ENCODE assay signal across 30 cellular contexts in the genomic region with DNA sequence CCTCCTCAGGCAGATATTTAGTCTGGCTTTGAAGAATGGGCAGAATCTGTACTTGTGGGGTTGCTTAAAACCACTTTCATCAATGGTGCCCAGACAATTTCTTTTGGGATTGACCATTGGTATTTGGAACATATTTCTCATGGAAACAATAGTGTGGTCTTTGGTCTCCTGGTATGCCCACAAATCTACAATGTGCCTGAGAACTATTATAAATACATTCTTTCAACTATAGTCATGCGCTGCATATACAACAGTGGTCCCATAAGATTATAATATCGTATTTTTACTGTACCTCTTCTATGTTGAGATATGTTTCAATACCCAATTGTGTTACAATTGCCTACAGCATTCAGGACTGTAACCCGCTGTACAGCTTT. TPM values are rescaled to one million over a fixed set of nuclear protein-coding genes. Genes with fewer than 3 reads are reported as not detected.
DNase-seq lines count a peak whose midpoint lies in the region; ATAC-seq, FAIRE-seq and TF ChIP-seq lines count a peak whose summit lies in the region.
"Had no signal": no experiment of that assay in that cellular context is flagged by ENCODE, and none has a peak within 500 bp of the region (broad histone marks: within the 10 kb centered on the region; RNA-seq: fewer than 3 reads in every experiment).

No MANE protein-coding gene starts in this region.

- no peaks in the 10 kb centered on the region for H3K36me3 ChIP-seq in GM23248 (ENCODE audit: low read depth)
- H3K36me3 ChIP-seq in astrocyte (ENCODE audit: insufficient read depth, low read length) = no peaks in the 10 kb centered on the region
- H3K36me3 ChIP-seq: HAP-1, heart right ventricle, ovary had no signal

- H3K27ac Mint-ChIP-seq in astrocyte (ENCODE audit: unreplicated experiment) = peak overlapping the region; percentile 94
- H3K27ac Mint-ChIP-seq: activated CD8-positive, alpha-beta memory T cell treated with anti-CD3 and anti-CD28 coated beads, Interleukin-2, amount 10 ng/mL, durations not matched to agents 7 days and 5 days; activated naive CD4-positive, alpha-beta T cell treated with anti-CD3 and anti-CD28 coated beads for 36 hours; activated T-cell treated with anti-CD3 and anti-CD28 coated beads, Interleukin-2, amount 50 U/mL, for 72 hours; WTC11 had no signal

- no peaks in the 10 kb centered on the region for H3K9me2 ChIP-seq in GM23248 (ENCODE audit: insufficient read depth)

- 96 to 98% methylated on average over 3 of the region's 3 CpGs for WGBS in GM23248 (ENCODE audit: low coverage in 1 of 2, low lambda C conversion rate in 2 of 2, missing lambda C conversion rate in 2 of 2), 2 experiments

- no peak overlapping the region for H3K4me2 ChIP-seq in GM23248 (ENCODE audit: unreplicated experiment)
- no peak overlapping the region for H3K4me2 ChIP-seq in astrocyte (ENCODE audit: low read length)

- no peaks in the 10 kb centered on the region for H3K36me3 Mint-ChIP-seq in astrocyte (ENCODE audit: low read depth, unreplicated experiment)
- H3K36me3 Mint-ChIP-seq: activated CD8-positive, alpha-beta memory T cell treated with anti-CD3 and anti-CD28 coated beads, Interleukin-2, amount 10 ng/mL, durations not matched to agents 7 days and 5 days; naive B cell; WTC11 had no signal

- H3K9ac ChIP-seq in GM23248 (no peak overlapping the region), astrocyte (ENCODE audit: low read length) (no peak overlapping the region)

- TF ChIP-seq CTCF in astrocyte (IDR thresholded peaks at IDR 0.05; ENCODE audit: insufficient read depth, low read depth, low read length) (no peak), foreskin keratinocyte (conservative IDR thresholded peaks at IDR 0.05) (no peak), GM13977 (IDR thresholded peaks at IDR 0.05; ENCODE audit: extremely low read depth, insufficient read depth, missing control alignments) (no peak)

- H3K9me3 ChIP-seq in GM23248 (ENCODE audit: low read depth) (no peaks in the 10 kb centered on the region), astrocyte (ENCODE audit: insufficient read depth, low read depth, low read length) (peaks cover 2% of the 10 kb centered on the region)
- H3K9me3 ChIP-seq: HAP-1, ovary, testis had no signal

- DNase-seq in GM23248 (peak; percentile 16), astrocyte (ENCODE audit: low read depth) (peak; percentile 64), foreskin keratinocyte (no peak), urothelium cell line (ENCODE audit: low spot score) (no peak), HUDEP-2 (lab: John Stamatoyannopoulos, UW; ENCODE audit: unreplicated experiment in 76 of 76) (no peak), GM13977 (ENCODE audit: low spot score) (no peak)
- DNase-seq: activated CD4-positive, alpha-beta T cell treated with anti-CD3 and anti-CD28 coated beads, Interleukin-2, amount 50 U/mL, for 1 hour; activated CD8-positive, alpha-beta memory T cell treated with anti-CD3 and anti-CD28 coated beads, Interleukin-2, amount 10 ng/mL, durations not matched to agents 7 days and 5 days; activated naive CD4-positive, alpha-beta T cell treated with anti-CD3 and anti-CD28 coated beads for 36 hours; activated T-cell treated with anti-CD3 and anti-CD28 coated beads, Interleukin-2, amount 50 U/mL, for 72 hours; amniotic stem cell; caudate nucleus; DMS79; heart right ventricle; naive B cell; NCI-H1105; NCI-H2081; NCI-H345; NCI-H774; ovary; right cardiac atrium; stimulated activated CD4-positive, alpha-beta T cell treated with anti-CD3 and anti-CD28 coated beads, Interleukin-4, amount 100 ng/mL, for 4 hours; stimulated activated naive CD4-positive, alpha-beta T cell treated with Interleukin-2 at 50 U/mL for 16 hours; SW 1271; T1000; testis had no signal

- H3K4me3 ChIP-seq in GM23248 (no peak overlapping the region), astrocyte (ENCODE audit: insufficient read depth, low read depth, low read length) (no peak overlapping the region)
- H3K4me3 ChIP-seq: HAP-1, heart right ventricle, ovary, testis had no signal

- ATAC-seq in foreskin keratinocyte (no peak), HG02938 (IDR thresholded peaks at IDR 0.05; ENCODE audit: unreplicated experiment) (no peak)
- ATAC-seq: activated CD8-positive, alpha-beta memory T cell treated with anti-CD3 and anti-CD28 coated beads, Interleukin-2, amount 10 ng/mL, durations not matched to agents 7 days and 5 days; activated T-cell treated with anti-CD3 and anti-CD28 coated beads, Interleukin-2, amount 50 U/mL, for 72 hours; heart right ventricle; right cardiac atrium; Right ventricle myocardium inferior; WTC11 had no signal

- FAIRE-seq in astrocyte (lab: Jason Lieb, UNC) = no peak
- FAIRE-seq in urothelium cell line (lab: Jason Lieb, UNC) = peak; percentile 9

- peaks cover 3% of the 10 kb centered on the region for H3K9me3 Mint-ChIP-seq in astrocyte (ENCODE audit: unreplicated experiment)
- H3K9me3 Mint-ChIP-seq: activated naive CD4-positive, alpha-beta T cell treated with anti-CD3 and anti-CD28 coated beads for 36 hours; activated T-cell treated with anti-CD3 and anti-CD28 coated beads, Interleukin-2, amount 50 U/mL, for 72 hours had no signal

- H3K4me1 ChIP-seq in GM23248 (ENCODE audit: insufficient read depth) (peaks cover 12% of the 10 kb centered on the region), astrocyte (ENCODE audit: insufficient read depth, low read length) (peaks cover 14% of the 10 kb centered on the region), foreskin keratinocyte (peaks cover 27% of the 10 kb centered on the region)
- H3K4me1 ChIP-seq: testis had no signal

- no peaks in the 10 kb centered on the region for H4K20me1 ChIP-seq in GM23248 (ENCODE audit: insufficient read depth)
- no peaks in the 10 kb centered on the region for H4K20me1 ChIP-seq in astrocyte (ENCODE audit: insufficient read depth, low read length)

- no peaks in the 10 kb centered on the region for H3K27me3 Mint-ChIP-seq in astrocyte (ENCODE audit: low read depth, unreplicated experiment)

- peaks cover 28% of the 10 kb centered on the region for H3K4me1 Mint-ChIP-seq in astrocyte (ENCODE audit: low read depth, unreplicated experiment)
- H3K4me1 Mint-ChIP-seq: activated CD8-positive, alpha-beta memory T cell treated with anti-CD3 and anti-CD28 coated beads, Interleukin-2, amount 10 ng/mL, durations not matched to agents 7 days and 5 days; naive B cell had no signal

- in situ Hi-C loops in GM23248 (cut with MboI) = no loop called here
- in situ Hi-C loops in GM13977 (cut with MboI; ENCODE audit: low pct_unique_long_range_greater_than_20kb, low sequenced_read_pairs, unreplicated experiment) = no loop called here

- no peak overlapping the region for H3K4me3 Mint-ChIP-seq in astrocyte (ENCODE audit: unreplicated experiment)
- H3K4me3 Mint-ChIP-seq: activated CD8-positive, alpha-beta memory T cell treated with anti-CD3 and anti-CD28 coated beads, Interleukin-2, amount 10 ng/mL, durations not matched to agents 7 days and 5 days; activated naive CD4-positive, alpha-beta T cell treated with anti-CD3 and anti-CD28 coated beads for 36 hours; activated T-cell treated with anti-CD3 and anti-CD28 coated beads, Interleukin-2, amount 50 U/mL, for 72 hours; naive B cell; WTC11 had no signal

- H3K27me3 ChIP-seq in GM23248 (replicated peaks; ENCODE audit: insufficient read depth) (no peaks in the 10 kb centered on the region), astrocyte (ENCODE audit: insufficient read depth, low read length) (no peaks in the 10 kb centered on the region), foreskin keratinocyte (no peaks in the 10 kb centered on the region)
- H3K27me3 ChIP-seq: heart right ventricle, ovary, testis had no signal

- no peaks in the 10 kb centered on the region for H3K79me2 ChIP-seq in GM23248 (ENCODE audit: insufficient read depth)
- H3K79me2 ChIP-seq in astrocyte (ENCODE audit: insufficient read depth, low read length) = no peaks in the 10 kb centered on the region

- H2AFZ ChIP-seq in GM23248 (no peak overlapping the region), astrocyte (ENCODE audit: low read depth, low read length) (no peak overlapping the region)

- no peak overlapping the region for H3K27ac ChIP-seq in GM23248
- H3K27ac ChIP-seq in astrocyte (ENCODE audit: low read depth, low read length) = peak overlapping the region; percentile 22
- H3K27ac ChIP-seq in foreskin keratinocyte = peak overlapping the region; percentile 98
- H3K27ac ChIP-seq: heart right ventricle, ovary, testis had no signal

- H3F3A ChIP-seq in GM23248 (ENCODE audit: insufficient read depth) = peaks cover 12% of the 10 kb centered on the region; the same call in 1 of the 2 replicates

RNA-seq across cellular contexts. Expression of a gene that starts 34.8 kb away (rescaled TPM):
- total RNA-seq in GM23248 (2014; rRNA removed; shearing (Covaris generic)) = 85.5 and 97.9 TPM in 2 replicates
- 31.8 and 33.0 TPM in 2 replicates for polyA plus RNA-seq in GM23248 (2016; fragmentation: Nextera tagmentation; extraction: Ambion mirVana)
- 131 and 132 TPM in 2 replicates for total RNA-seq in astrocyte
- 142 and 147 TPM in 2 replicates for total RNA-seq in foreskin keratinocyte
- 53.3 and 58.5 TPM in 2 replicates for polyA plus RNA-seq in foreskin keratinocyte

RNA-seq across cellular contexts. Expression of a gene that starts 58.9 kb away (rescaled TPM):
- 40.5 and 49.2 TPM in 2 replicates for total RNA-seq in GM23248 (2014; rRNA removed; shearing (Covaris generic))
- polyA plus RNA-seq in GM23248 (2016; fragmentation: Nextera tagmentation; extraction: Ambion mirVana) = 144 and 162 TPM in 2 replicates
- 88.7 and 100 TPM in 2 replicates for total RNA-seq in astrocyte
- 35.2 and 51.7 TPM in 2 replicates for total RNA-seq in foreskin keratinocyte
- 19.1 and 23.9 TPM in 2 replicates for polyA plus RNA-seq in foreskin keratinocyte
- total RNA-seq: activated CD8-positive, alpha-beta memory T cell treated with anti-CD3 and anti-CD28 coated beads, Interleukin-2, amount 10 ng/mL, durations not matched to agents 7 days and 5 days had no signal

Comparison
In these comparisons a context has a peak if more than half of its experiments do, and no peak if none do; other contexts are left out.
1. DNase-seq: peak in GM23248 (single experiment) and astrocyte (single experiment); none in foreskin keratinocyte (0 of 2), urothelium cell line (single experiment), HUDEP-2 (0 of 76) and GM13977 (single experiment).